In genomic region chr9:113219186-113219936, GRCh38 we compare ENCODE assay signal across 8 cellular contexts. TPM values are rescaled to one million over a fixed set of nuclear protein-coding genes. Genes with fewer than 3 reads are reported as not detected.
DNase-seq lines count a peak whose midpoint lies in the region; ATAC-seq lines count a peak whose summit lies in the region.

No MANE protein-coding gene starts in this region.

- ATAC-seq in activated CD4-positive, alpha-beta T cell treated with anti-CD3 and anti-CD28 coated beads for 36 hours = no peak
- peak; percentile 44 for ATAC-seq in HG02870 (IDR thresholded peaks at IDR 0.05; ENCODE audit: unreplicated experiment)

- H3K27me3 ChIP-seq in layer of hippocampus (ENCODE audit: control insufficient read depth, insufficient read depth, low read length) = no peaks in the 10 kb centered on the region

- peaks cover 53% of the 10 kb centered on the region for H3K4me1 Mint-ChIP-seq in activated CD4-positive, alpha-beta T cell treated with anti-CD3 and anti-CD28 coated beads for 36 hours

- H3K9me3 Mint-ChIP-seq in activated CD4-positive, alpha-beta T cell treated with anti-CD3 and anti-CD28 coated beads for 36 hours (ENCODE audit: low read depth) = no peaks in the 10 kb centered on the region

- H3K27me3 Mint-ChIP-seq in activated CD4-positive, alpha-beta T cell treated with anti-CD3 and anti-CD28 coated beads for 36 hours = no peaks in the 10 kb centered on the region

- CTCF ChIA-PET in activated CD4-positive, alpha-beta T cell treated with anti-CD3 and anti-CD28 coated beads for 36 hours (lab: Charles Lee) = interaction anchor here (0.7 to 4.8 kb wide), 7 partner anchors 9 to 107 kb away, joined by 3 to 43 read pairs (median 3); partner anchors contain the start of genes CDC26 and PRPF4

- peaks cover 4% of the 10 kb centered on the region for H3K36me3 Mint-ChIP-seq in activated CD4-positive, alpha-beta T cell treated with anti-CD3 and anti-CD28 coated beads for 36 hours (ENCODE audit: low read depth)

- peak overlapping the region; percentile 89 for H3K4me3 Mint-ChIP-seq in activated CD4-positive, alpha-beta T cell treated with anti-CD3 and anti-CD28 coated beads for 36 hours

- DNase-seq in activated CD4-positive, alpha-beta T cell treated with anti-CD3 and anti-CD28 coated beads for 36 hours = no peak
- DNase-seq in activated CD4-positive, alpha-beta T cell treated with anti-CD3 and anti-CD28 coated beads, Interleukin-2, amount 50 U/mL, for 4 hours = no peak
- DNase-seq in RKO (ENCODE audit: low spot score) (peak; percentile 43), DMS53 (lab: John Stamatoyannopoulos, UW) (no peak), posterior cingulate gyrus (no peak), amniotic stem cell (lab: John Stamatoyannopoulos, UW) (no peak)

- POLR2A ChIA-PET in activated CD4-positive, alpha-beta T cell treated with anti-CD3 and anti-CD28 coated beads for 36 hours (lab: Charles Lee) = no interaction called here

- intact Hi-C loops in activated CD4-positive, alpha-beta T cell treated with anti-CD3 and anti-CD28 coated beads for 36 hours (cut with DNase I, micrococcal nuclease) = no loop called here
- intact Hi-C loops in posterior cingulate gyrus (cut with DNase I) = no loop called here

- peak overlapping the region; percentile 33 for H3K27ac ChIP-seq in layer of hippocampus (ENCODE audit: low read depth, low read length)

- peak overlapping the region; percentile 93 for H3K27ac Mint-ChIP-seq in activated CD4-positive, alpha-beta T cell treated with anti-CD3 and anti-CD28 coated beads for 36 hours

RNA-seq across cellular contexts. Expression of gene FKBP15, which starts 1.7 kb away (rescaled TPM):
- total RNA-seq in activated CD4-positive, alpha-beta T cell treated with anti-CD3 and anti-CD28 coated beads for 36 hours = 10 to 100 TPM; 34.0 to 44.2 TPM

RNA-seq across cellular contexts. Expression of gene SLC31A1, which starts 2.0 kb away (rescaled TPM):
- 10 to 100 TPM; 14.8 to 18.2 TPM for total RNA-seq in activated CD4-positive, alpha-beta T cell treated with anti-CD3 and anti-CD28 coated beads for 36 hours

RNA-seq across cellular contexts. Expression of gene CDC26, which starts 56.0 kb away (rescaled TPM):
- total RNA-seq in activated CD4-positive, alpha-beta T cell treated with anti-CD3 and anti-CD28 coated beads for 36 hours = 10 to 100 TPM; 27.5 to 44.2 TPM

RNA-seq across cellular contexts. Expression of gene PRPF4, which starts 56.1 kb away (rescaled TPM):
- 10 to 100 TPM; 51.5 to 53.1 TPM for total RNA-seq in activated CD4-positive, alpha-beta T cell treated with anti-CD3 and anti-CD28 coated beads for 36 hours
